Comparison of ENCODE assay signal across 8 cellular contexts in genomic region chr18:3525870-3526420, GRCh38.
A peak's percentile ranks its signal among the peaks of the same experiment; 100 is the strongest.
DNase-seq lines count a peak whose midpoint lies in the region; ATAC-seq and TF ChIP-seq lines count a peak whose summit lies in the region.

No MANE protein-coding gene starts in this region.

- no peak overlapping the region for H3K4me3 ChIP-seq in adrenal gland

- 73 to 83% (median 79%) methylated on average over 10 of the region's 10 CpGs for WGBS in adrenal gland, 4 donors

- H3K27me3 ChIP-seq in adrenal gland: no peaks in the 10 kb centered on the region

- no peaks in the 10 kb centered on the region for H3K9me3 Mint-ChIP-seq in activated T-helper 17 cell treated with anti-CD3 and anti-CD28 coated beads, Interleukin-2, amount 50 U/mL, for 72 hours
- peaks cover 0 to 18% (median 10%) of the 10 kb centered on the region in 7 donors for H3K9me3 Mint-ChIP-seq in naive B cell

- no peaks in the 10 kb centered on the region for H3K36me3 Mint-ChIP-seq in activated T-helper 17 cell treated with anti-CD3 and anti-CD28 coated beads, Interleukin-2, amount 50 U/mL, for 72 hours (ENCODE audit: low read depth)
- H3K36me3 Mint-ChIP-seq in naive B cell: no peaks in the 10 kb centered on the region

- no peak for TF ChIP-seq POLR2A in adrenal gland (IDR thresholded peaks at IDR 0.05)

- H3K27me3 Mint-ChIP-seq in activated T-helper 17 cell treated with anti-CD3 and anti-CD28 coated beads, Interleukin-2, amount 50 U/mL, for 72 hours: no peaks in the 10 kb centered on the region
- H3K27me3 Mint-ChIP-seq in naive B cell: peaks cover 0 to 4% (median 0%) of the 10 kb centered on the region in 3 donors

- intact Hi-C loops in adrenal gland (cut with DNase I): no loop called here

- no peaks in the 10 kb centered on the region for H3K36me3 ChIP-seq in adrenal gland (replicated peaks in 1 of 2)

- peak; percentile 44 for DNase-seq in activated naive CD4-positive, alpha-beta T cell treated with Interleukin-2 at 50 U/mL for 16 hours
- no peak for DNase-seq in activated naive CD4-positive, alpha-beta T cell (lab: John Stamatoyannopoulos, UW)
- DNase-seq in NOMO-1 (lab: John Stamatoyannopoulos, UW; ENCODE audit: unreplicated experiment in 2 of 2) (peak; percentile 93 to 98), naive B cell (peak; percentile 72), adrenal gland (no peak), ecto neural progenitor cell (ENCODE audit: low spot score) (no peak)

- H3K27ac ChIP-seq in adrenal gland: no peak overlapping the region

- H3K9me3 ChIP-seq in adrenal gland (replicated peaks in 1 of 3): peaks cover 0 to 4% (median 0%) of the 10 kb centered on the region in 3 donors

- no peak for TF ChIP-seq CTCF in adrenal gland (IDR thresholded peaks at IDR 0.05)

- H3K4me1 ChIP-seq in adrenal gland (replicated peaks in 1 of 2): peaks cover 4 to 22% of the 10 kb centered on the region in 2 donors

- H3K4me3 Mint-ChIP-seq in activated T-helper 17 cell treated with anti-CD3 and anti-CD28 coated beads, Interleukin-2, amount 50 U/mL, for 72 hours: peak overlapping the region; percentile 70
- H3K4me3 Mint-ChIP-seq in naive B cell: peak overlapping the region; percentile 34 to 84 (median 70)

- peak overlapping the region; percentile 50 for H3K27ac Mint-ChIP-seq in activated T-helper 17 cell treated with anti-CD3 and anti-CD28 coated beads, Interleukin-2, amount 50 U/mL, for 72 hours
- peak overlapping the region in 5 of 6 donors; percentile 3 to 96 (median 85) for H3K27ac Mint-ChIP-seq in naive B cell

- ATAC-seq in HG03039 (IDR thresholded peaks at IDR 0.05; ENCODE audit: unreplicated experiment): peak; percentile 49
- ATAC-seq in activated T-helper 17 cell treated with anti-CD3 and anti-CD28 coated beads, Interleukin-2, amount 50 U/mL, for 72 hours (replicated peaks): peak; percentile 91
- ATAC-seq in naive B cell (ENCODE audit: low read depth in 2 of 2): peak; percentile 82 to 86

- H3K4me1 Mint-ChIP-seq in activated T-helper 17 cell treated with anti-CD3 and anti-CD28 coated beads, Interleukin-2, amount 50 U/mL, for 72 hours: peaks cover 13% of the 10 kb centered on the region
- H3K4me1 Mint-ChIP-seq in naive B cell: peaks cover 6 to 21% (median 12%) of the 10 kb centered on the region in 3 donors

Comparison
In these comparisons a context has a peak if more than half of its experiments do, and no peak if none do; other contexts are left out.
1. DNase-seq: peak in activated naive CD4-positive, alpha-beta T cell treated with Interleukin-2 at 50 U/mL for 16 hours (single experiment), NOMO-1 (2 of 2) and naive B cell (single experiment); none in activated naive CD4-positive, alpha-beta T cell (0 of 4), adrenal gland (0 of 7) and ecto neural progenitor cell (single experiment).
2. Peak in every context shown above with its lines, with median percentiles within 50 percentile points of each other: ATAC-seq.